In the genomic region with DNA sequence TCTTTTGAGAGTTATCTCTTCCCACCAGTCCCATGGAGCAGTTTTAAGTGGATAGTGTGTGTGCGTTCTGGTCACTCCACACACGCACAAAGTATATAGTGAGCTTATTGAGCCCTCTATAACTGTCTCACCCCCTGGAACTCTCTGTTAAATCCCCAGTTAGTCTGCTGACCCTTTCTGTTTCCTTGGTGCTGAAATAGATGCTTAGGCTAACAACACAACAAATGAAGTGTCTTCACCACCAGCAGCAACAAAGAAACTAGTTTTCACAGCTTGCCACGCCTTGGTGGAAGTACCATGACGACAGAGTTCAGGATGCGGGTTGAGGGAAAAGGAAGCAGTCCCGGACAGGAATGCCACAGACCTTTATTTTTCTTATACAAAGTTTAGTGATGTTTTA, we compare ENCODE assay signal across 26 cellular contexts.
"Had no signal": no experiment of that assay in that cellular context is flagged by ENCODE, and none has a peak within 500 bp of the region (broad histone marks: within the 10 kb centered on the region; RNA-seq: fewer than 3 reads in every experiment).

No MANE protein-coding gene starts in this region.

- H3K27me3 ChIP-seq: left lung, pancreas, stomach, testis, thyroid gland, transverse colon, upper lobe of right lung had no signal

- H3K4me1 ChIP-seq: left lung, lower lobe of right lung, pancreas, prostate gland, stomach, testis, thyroid gland, transverse colon, upper lobe of right lung had no signal

- DNase-seq: immature natural killer cell; kidney; left colon; left lung; lower lobe of right lung; mammary epithelial cell; mesenchymal stem cell; naive thymus-derived CD8-positive, alpha-beta T cell; nucleus accumbens; pancreas; posterior cingulate gyrus; retina; right cardiac atrium; stimulated activated CD4-positive, alpha-beta T cell treated with anti-CD3 and anti-CD28 coated beads, Interleukin-12 subunit alpha, Interleukin-12 subunit beta, amount 100 ng/mL, for 4 hours; stimulated activated CD4-positive, alpha-beta T cell treated with anti-CD3 and anti-CD28 coated beads, Interleukin-15, amount 100 ng/mL, for 24 hours; stimulated activated CD4-positive, alpha-beta T cell treated with anti-CD3 and anti-CD28 coated beads, Interleukin-2, amount 100 ng/mL, for 24 hours; stimulated activated CD4-positive, alpha-beta T cell treated with anti-CD3 and anti-CD28 coated beads, Interleukin-4, amount 100 ng/mL, for 1 hour; stimulated activated naive B cell treated with anti-CD40 and anti-IgM and Interleukin-4, amounts not matched to agents 10 μg/mL and 1 μg/mL and 100 μg/mL, for 72 hours; stimulated activated naive CD8-positive, alpha-beta T cell treated with anti-CD3 and anti-CD28 coated beads, Interleukin-15, Interleukin-2, amounts not matched to agents 100 U/mL and 50 U/mL, for 24 hours; stomach; testis; thyroid gland; transverse colon; upper lobe of right lung had no signal

- H3K9me3 ChIP-seq: lower lobe of right lung, pancreas, prostate gland, testis, thyroid gland, transverse colon, upper lobe of right lung had no signal

- H3K36me3 ChIP-seq: left lung, lower lobe of right lung, pancreas, prostate gland, stomach, thyroid gland, transverse colon, upper lobe of right lung had no signal

- H3K4me3 ChIP-seq: left lung, lower lobe of right lung, pancreas, prostate gland, skin epidermis, stomach, testis, thyroid gland, transverse colon, upper lobe of right lung had no signal

- H3K27ac ChIP-seq: left lung, lower lobe of right lung, pancreas, prostate gland, skin epidermis, stomach, testis, thyroid gland, transverse colon, upper lobe of right lung had no signal
